ENCODE assay signal across 15 cellular contexts in the genomic region with DNA sequence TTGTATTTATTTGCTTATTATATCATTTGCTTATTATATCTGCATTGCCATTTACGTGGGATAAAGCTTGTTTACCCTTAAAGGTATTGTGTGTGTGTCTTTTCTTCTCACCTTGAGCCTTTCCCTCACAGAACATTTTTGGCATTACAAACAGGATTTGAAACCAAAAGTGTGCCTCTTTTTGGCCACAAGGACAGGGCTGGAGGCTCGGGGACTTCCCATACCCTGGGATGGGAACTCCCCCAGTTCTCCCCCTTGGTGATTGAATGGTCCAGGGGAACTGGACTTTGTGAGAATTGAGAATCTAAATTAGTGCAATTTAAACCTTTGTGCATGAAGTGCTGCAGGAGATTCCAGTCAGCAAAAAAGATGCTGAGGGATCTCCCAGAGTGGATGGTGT.
"Had no signal": no experiment of that assay in that cellular context is flagged by ENCODE, and none has a peak within 500 bp of the region (broad histone marks: within the 10 kb centered on the region; RNA-seq: fewer than 3 reads in every experiment).

No MANE protein-coding gene starts in this region.

- ATAC-seq: naive thymus-derived CD8-positive, alpha-beta T cell; right lobe of liver; stimulated activated effector memory CD8-positive, alpha-beta T cell treated with anti-CD3 and anti-CD28 coated beads, Interleukin-12 subunit alpha, Interleukin-12 subunit beta, amount 100 ng/mL, for 72 hours had no signal

- H3K4me1 Mint-ChIP-seq: endodermal cell had no signal

- DNase-seq: activated CD4-positive, alpha-beta memory T cell treated with anti-CD3 and anti-CD28 coated beads, Interleukin-2, amount 10 ng/mL, durations not matched to agents 7 days and 5 days; activated CD4-positive, alpha-beta T cell treated with anti-CD3 and anti-CD28 coated beads for 1 hour; activated CD8-positive, alpha-beta memory T cell treated with anti-CD3 and anti-CD28 coated beads, Interleukin-2, amount 50 U/mL, for 48 hours; amygdala; endodermal cell; erythroblast; immature natural killer cell; midbrain; naive thymus-derived CD8-positive, alpha-beta T cell; right lobe of liver; SW 1271 had no signal

- H3K27ac Mint-ChIP-seq: activated CD4-positive, alpha-beta memory T cell treated with anti-CD3 and anti-CD28 coated beads, Interleukin-2, amount 10 ng/mL, durations not matched to agents 7 days and 5 days; activated naive CD4-positive, alpha-beta T cell treated with anti-CD3 and anti-CD28 coated beads, Interleukin-2, amount 50 U/mL, for 24 hours; endodermal cell; stimulated activated effector memory CD8-positive, alpha-beta T cell treated with anti-CD3 and anti-CD28 coated beads, Interleukin-12 subunit alpha, Interleukin-12 subunit beta, amount 100 ng/mL, for 72 hours; T-helper 2 cell treated with Interferon-gamma antibody and Interleukin-4, amounts not matched to agents 5 μg/mL and 100 μg/mL, for 36 hours had no signal

- H3K4me3 Mint-ChIP-seq: activated naive CD4-positive, alpha-beta T cell treated with anti-CD3 and anti-CD28 coated beads, Interleukin-2, amount 50 U/mL, for 24 hours; endodermal cell; stimulated activated effector memory CD8-positive, alpha-beta T cell treated with anti-CD3 and anti-CD28 coated beads, Interleukin-12 subunit alpha, Interleukin-12 subunit beta, amount 100 ng/mL, for 72 hours had no signal

- H3K27me3 Mint-ChIP-seq: activated CD4-positive, alpha-beta memory T cell treated with anti-CD3 and anti-CD28 coated beads, Interleukin-2, amount 10 ng/mL, durations not matched to agents 7 days and 5 days; activated naive CD4-positive, alpha-beta T cell treated with anti-CD3 and anti-CD28 coated beads, Interleukin-2, amount 50 U/mL, for 24 hours; naive thymus-derived CD8-positive, alpha-beta T cell had no signal

- H3K27ac ChIP-seq: prostate gland, right lobe of liver had no signal
